Comparison of ENCODE assay signal across 9 cellular contexts in genomic region chr9:74562611-74563010, GRCh38.
"Had no signal": no experiment of that assay in that cellular context is flagged by ENCODE, and none has a peak within 500 bp of the region (broad histone marks: within the 10 kb centered on the region; RNA-seq: fewer than 3 reads in every experiment).

No MANE protein-coding gene starts in this region.

- H3K4me3 Mint-ChIP-seq: HFFc6, IgD-negative memory B cell had no signal

- H3K9me3 ChIP-seq: HAP-1 had no signal

- ATAC-seq: HCT116 had no signal

- H3K9me3 Mint-ChIP-seq: IgD-negative memory B cell had no signal

- H3K27ac ChIP-seq: GM23248, HL-60 had no signal

- H3K9ac ChIP-seq: GM23248 had no signal

- H3K36me3 Mint-ChIP-seq: IgD-negative memory B cell had no signal

- H3K4me1 ChIP-seq: HAP-1 had no signal

- H3K27ac Mint-ChIP-seq: HFFc6, IgD-negative memory B cell had no signal

- DNase-seq: GM23248, GOT3, H7, HFFc6, KG1 had no signal

- H3K4me3 ChIP-seq: GM23248, HAP-1 had no signal

- H3K36me3 ChIP-seq: HAP-1 had no signal
